ENCODE assay signal across 15 cellular contexts in genomic region chr9:129007766-129008468, GRCh38. TPM values are rescaled to one million over a fixed set of nuclear protein-coding genes. Genes with fewer than 3 reads are reported as not detected.
DNase-seq lines count a peak whose midpoint lies in the region; ATAC-seq and TF ChIP-seq lines count a peak whose summit lies in the region.
"Had no signal": no experiment of that assay in that cellular context is flagged by ENCODE, and none has a peak within 500 bp of the region (broad histone marks: within the 10 kb centered on the region; RNA-seq: fewer than 3 reads in every experiment).

No MANE protein-coding gene starts in this region.

- H3K27ac ChIP-seq in skeletal muscle tissue (ENCODE audit: low read depth, low read length): peak overlapping the region; percentile 76

- no peak overlapping the region for H3K27ac Mint-ChIP-seq in endothelial cell (ENCODE audit: unreplicated experiment)
- H3K27ac Mint-ChIP-seq in activated naive CD4-positive, alpha-beta T cell treated with anti-CD3 and anti-CD28 coated beads, Interleukin-2, amount 10 ng/mL, durations not matched to agents 7 days and 5 days: no peak overlapping the region
- no peak overlapping the region for H3K27ac Mint-ChIP-seq in effector memory CD8-positive, alpha-beta T cell
- H3K27ac Mint-ChIP-seq: activated CD4-positive, alpha-beta T cell treated with anti-CD3 and anti-CD28 coated beads for 36 hours; CD4-positive, CD25-positive, alpha-beta regulatory T cell had no signal

- peaks cover 15% of the 10 kb centered on the region for H3K27me3 Mint-ChIP-seq in endothelial cell (ENCODE audit: unreplicated experiment)
- no peaks in the 10 kb centered on the region for H3K27me3 Mint-ChIP-seq in activated naive CD4-positive, alpha-beta T cell treated with anti-CD3 and anti-CD28 coated beads, Interleukin-2, amount 10 ng/mL, durations not matched to agents 7 days and 5 days
- H3K27me3 Mint-ChIP-seq in effector memory CD8-positive, alpha-beta T cell: no peaks in the 10 kb centered on the region
- H3K27me3 Mint-ChIP-seq: activated CD4-positive, alpha-beta T cell treated with anti-CD3 and anti-CD28 coated beads for 36 hours; CD4-positive, CD25-positive, alpha-beta regulatory T cell had no signal

- H3K9ac ChIP-seq in skeletal muscle tissue (ENCODE audit: low read depth in 1 of 3, low read length in 3 of 3): peak overlapping the region in 1 of 3 donors; percentile 50

- H3K9me3 ChIP-seq in skeletal muscle tissue (ENCODE audit: control insufficient read depth in 3 of 3, low read length in 3 of 3): no peaks in the 10 kb centered on the region

- no peak overlapping the region for H3K4me3 ChIP-seq in skeletal muscle tissue (ENCODE audit: low read length in 3 of 3)

- peak overlapping the region; percentile 37 for H3K4me3 Mint-ChIP-seq in endothelial cell (ENCODE audit: unreplicated experiment)
- H3K4me3 Mint-ChIP-seq in activated naive CD4-positive, alpha-beta T cell treated with anti-CD3 and anti-CD28 coated beads, Interleukin-2, amount 10 ng/mL, durations not matched to agents 7 days and 5 days: no peak overlapping the region
- H3K4me3 Mint-ChIP-seq in effector memory CD8-positive, alpha-beta T cell: no peak overlapping the region
- H3K4me3 Mint-ChIP-seq: activated CD4-positive, alpha-beta T cell treated with anti-CD3 and anti-CD28 coated beads for 36 hours; CD4-positive, CD25-positive, alpha-beta regulatory T cell had no signal

- peaks cover 43 to 46% (median 46%) of the 10 kb centered on the region in 3 donors for H3K36me3 ChIP-seq in skeletal muscle tissue (ENCODE audit: control insufficient read depth in 3 of 3, insufficient read depth in 3 of 3, low read length in 3 of 3)

- CTCF ChIA-PET in activated naive CD4-positive, alpha-beta T cell treated with anti-CD3 and anti-CD28 coated beads, Interleukin-2, amount 10 ng/mL, durations not matched to agents 7 days and 5 days (lab: Charles Lee): interaction anchor here (0.6 to 1.1 kb wide), 2 partner anchors 15 to 53 kb away, joined by 3 read pairs; no protein-coding TSS in a partner anchor

- peaks cover 21 to 32% (median 31%) of the 10 kb centered on the region in 3 donors for H3K4me1 ChIP-seq in skeletal muscle tissue (ENCODE audit: control insufficient read depth in 3 of 3, insufficient read depth in 3 of 3, low read length in 3 of 3)

- no peak for ATAC-seq in effector memory CD8-positive, alpha-beta T cell (replicated peaks)
- ATAC-seq: activated CD4-positive, alpha-beta T cell treated with anti-CD3 and anti-CD28 coated beads for 36 hours; stimulated activated naive CD8-positive, alpha-beta T cell treated with anti-CD3 and anti-CD28 coated beads, Interleukin-15, Interleukin-2, amounts not matched to agents 100 U/mL and 50 U/mL, for 24 hours had no signal

- no peaks in the 10 kb centered on the region for H3K4me1 Mint-ChIP-seq in endothelial cell (ENCODE audit: unreplicated experiment)
- H3K4me1 Mint-ChIP-seq in activated naive CD4-positive, alpha-beta T cell treated with anti-CD3 and anti-CD28 coated beads, Interleukin-2, amount 10 ng/mL, durations not matched to agents 7 days and 5 days: no peaks in the 10 kb centered on the region
- H3K4me1 Mint-ChIP-seq in effector memory CD8-positive, alpha-beta T cell (ENCODE audit: low read depth in 2 of 2): peaks cover 0 to 4% of the 10 kb centered on the region in 2 donors
- H3K4me1 Mint-ChIP-seq: activated CD4-positive, alpha-beta T cell treated with anti-CD3 and anti-CD28 coated beads for 36 hours had no signal

- no peaks in the 10 kb centered on the region for H3K27me3 ChIP-seq in skeletal muscle tissue (ENCODE audit: control insufficient read depth in 3 of 3, insufficient read depth in 3 of 3, low read length in 3 of 3)

- peak; percentile 65 for DNase-seq in NCI-H345 treated with DMSO at 0.1 percent for 48 hours (lab: John Stamatoyannopoulos, UW; ENCODE audit: unreplicated experiment)
- no peak for DNase-seq in endothelial cell (ENCODE audit: low spot score)
- DNase-seq in COLO829 (ENCODE audit: low spot score): no peak
- no peak for DNase-seq in activated naive CD4-positive, alpha-beta T cell treated with anti-CD3 and anti-CD28 coated beads, Interleukin-2, amount 10 ng/mL, durations not matched to agents 7 days and 5 days
- DNase-seq in stimulated activated CD8-positive, alpha-beta memory T cell treated with anti-CD3 and anti-CD28 coated beads, Interleukin-4, amount 100 ng/mL, for 48 hours: no peak
- no peak for DNase-seq in effector memory CD8-positive, alpha-beta T cell
- DNase-seq: activated CD4-positive, alpha-beta T cell treated with anti-CD3 and anti-CD28 coated beads for 36 hours; CD4-positive, CD25-positive, alpha-beta regulatory T cell; GF-D8; NCI-H2227 treated with DMSO at 0.1 percent for 48 hours; OCI-M1; retina; stimulated activated naive CD8-positive, alpha-beta T cell treated with anti-CD3 and anti-CD28 coated beads, Interleukin-15, Interleukin-2, amounts not matched to agents 100 U/mL and 50 U/mL, for 24 hours had no signal

- H3K36me3 Mint-ChIP-seq in endothelial cell (ENCODE audit: low read depth, unreplicated experiment): peaks cover 26% of the 10 kb centered on the region
- H3K36me3 Mint-ChIP-seq in activated naive CD4-positive, alpha-beta T cell treated with anti-CD3 and anti-CD28 coated beads, Interleukin-2, amount 10 ng/mL, durations not matched to agents 7 days and 5 days: peaks cover 24% of the 10 kb centered on the region
- peaks cover 23% of the 10 kb centered on the region for H3K36me3 Mint-ChIP-seq in effector memory CD8-positive, alpha-beta T cell (ENCODE audit: insufficient read depth)

- TF ChIP-seq CTCF in endothelial cell (IDR thresholded peaks at IDR 0.05; ENCODE audit: unreplicated experiment): no peak

- no peaks in the 10 kb centered on the region for H3K9me3 Mint-ChIP-seq in endothelial cell (ENCODE audit: unreplicated experiment)
- H3K9me3 Mint-ChIP-seq in activated naive CD4-positive, alpha-beta T cell treated with anti-CD3 and anti-CD28 coated beads, Interleukin-2, amount 10 ng/mL, durations not matched to agents 7 days and 5 days: no peaks in the 10 kb centered on the region
- H3K9me3 Mint-ChIP-seq in effector memory CD8-positive, alpha-beta T cell: no peaks in the 10 kb centered on the region
- H3K9me3 Mint-ChIP-seq: CD4-positive, CD25-positive, alpha-beta regulatory T cell had no signal

- TF ChIP-seq POLR2A in GM19099 (IDR thresholded peaks at IDR 0.05; ENCODE audit: extremely low read depth, insufficient read length, low read depth): peak; percentile 19

RNA-seq across cellular contexts. Expression of gene SH3GLB2, which starts 20.2 kb away (rescaled TPM):
- total RNA-seq in endothelial cell (ENCODE audit: unreplicated experiment) (94.3 TPM), skeletal muscle tissue (25.1 TPM)

RNA-seq across cellular contexts. Expression of gene MIGA2, which starts 28.5 kb away (rescaled TPM):
- total RNA-seq in endothelial cell (ENCODE audit: unreplicated experiment) (32.9 TPM), skeletal muscle tissue (12.0 TPM)
